8 cellular contexts compared by ENCODE assay signal in the genomic region with DNA sequence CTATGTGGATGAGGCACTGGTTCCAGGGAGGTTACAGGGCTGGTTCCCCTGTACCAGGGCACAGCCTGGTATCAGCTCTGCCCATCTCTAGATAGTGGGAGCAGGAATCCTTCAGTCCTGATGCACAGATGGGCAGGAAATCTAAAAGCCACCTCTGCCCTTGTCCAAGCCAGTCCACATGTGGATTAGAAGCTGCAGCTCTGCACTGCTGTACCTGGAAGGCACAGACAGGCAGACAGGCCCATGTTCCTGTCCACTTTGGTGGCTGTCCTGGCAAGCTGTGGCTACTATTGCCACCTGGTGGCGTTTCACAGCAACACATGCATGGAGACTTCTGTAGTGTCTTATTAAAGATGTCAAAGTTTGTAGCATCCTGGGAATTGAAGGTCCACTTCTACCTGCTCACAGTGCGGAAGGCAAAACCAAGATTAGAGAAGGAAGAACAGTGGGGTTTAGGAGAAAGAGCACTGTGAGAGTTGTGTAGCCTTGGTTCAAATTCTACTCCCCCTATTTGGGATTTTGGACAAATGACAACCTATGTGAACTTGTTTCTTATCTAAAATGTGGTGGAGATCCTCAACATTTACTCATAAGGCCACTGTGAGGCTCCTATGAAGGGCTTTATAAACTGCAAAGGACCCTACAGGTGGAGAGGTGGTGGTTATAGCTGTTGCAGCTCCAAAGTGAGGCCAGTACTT. TPM values are rescaled to one million over a fixed set of nuclear protein-coding genes. Genes with fewer than 3 reads are reported as not detected.
DNase-seq lines count a peak whose midpoint lies in the region; ATAC-seq and TF ChIP-seq lines count a peak whose summit lies in the region.

No MANE protein-coding gene starts in this region.

- H3K9me3 Mint-ChIP-seq in activated T-cell treated with anti-CD3 and anti-CD28 coated beads, Interleukin-2, amount 50 U/mL, for 4 hours: no peaks in the 10 kb centered on the region
- H3K9me3 Mint-ChIP-seq in neural progenitor cell: peaks cover 2% of the 10 kb centered on the region

- no peaks in the 10 kb centered on the region for H3K4me1 Mint-ChIP-seq in activated T-cell treated with anti-CD3 and anti-CD28 coated beads, Interleukin-2, amount 50 U/mL, for 4 hours (ENCODE audit: low read depth)
- peaks cover 29% of the 10 kb centered on the region for H3K4me1 Mint-ChIP-seq in neural progenitor cell

- H4K20me1 ChIP-seq in neural progenitor cell (ENCODE audit: low read depth): no peaks in the 10 kb centered on the region

- no peaks in the 10 kb centered on the region for H3K79me2 ChIP-seq in neural progenitor cell (ENCODE audit: low read depth)

- H3K27me3 ChIP-seq in BE2C: no peaks in the 10 kb centered on the region
- no peaks in the 10 kb centered on the region for H3K27me3 ChIP-seq in neural progenitor cell

- H3K4me3 ChIP-seq in BE2C (ENCODE audit: low read depth, low read length) (no peak overlapping the region), fibroblast of pulmonary artery (replicated peaks; ENCODE audit: low read depth, low read length) (no peak overlapping the region), neural progenitor cell (no peak overlapping the region)

- ATAC-seq in activated T-cell treated with anti-CD3 and anti-CD28 coated beads, Interleukin-2, amount 50 U/mL, for 4 hours: peak; percentile 66 to 71

- no peaks in the 10 kb centered on the region for H3K36me3 Mint-ChIP-seq in activated T-cell treated with anti-CD3 and anti-CD28 coated beads, Interleukin-2, amount 50 U/mL, for 4 hours (ENCODE audit: insufficient read depth)
- H3K36me3 Mint-ChIP-seq in neural progenitor cell: peaks cover 7% of the 10 kb centered on the region

- H3K4me3 Mint-ChIP-seq in activated T-cell treated with anti-CD3 and anti-CD28 coated beads, Interleukin-2, amount 50 U/mL, for 4 hours: no peak overlapping the region
- H3K4me3 Mint-ChIP-seq in neural progenitor cell: no peak overlapping the region

- no peak overlapping the region for H3K27ac ChIP-seq in neural progenitor cell

- H3K36me3 ChIP-seq in BE2C: no peaks in the 10 kb centered on the region
- H3K36me3 ChIP-seq in neural progenitor cell: no peaks in the 10 kb centered on the region

- peak; percentile 70 for DNase-seq in BE2C
- DNase-seq in GM19238 (ENCODE audit: insufficient read length, low spot score): peak; percentile 19
- DNase-seq in HT-29 (ENCODE audit: low spot score): peak; percentile 89
- DNase-seq in OCI-M1 (lab: John Stamatoyannopoulos, UW): peak; percentile 72
- peak; percentile 53 for DNase-seq in activated T-cell treated with anti-CD3 and anti-CD28 coated beads, Interleukin-2, amount 50 U/mL, for 4 hours
- peak; percentile 86 for DNase-seq in fibroblast of pulmonary artery (ENCODE audit: low read depth)
- peak; percentile 83 for DNase-seq in neural progenitor cell (ENCODE audit: low spot score)
- peak; percentile 94 for DNase-seq in superior temporal gyrus (ENCODE audit: extremely low spot score)

- peak; percentile 78 for TF ChIP-seq CTCF in BE2C (IDR thresholded peaks at IDR 0.05; ENCODE audit: low read depth, low read length)
- peak; percentile 85 for TF ChIP-seq CTCF in fibroblast of pulmonary artery (IDR thresholded peaks at IDR 0.05; ENCODE audit: low read length, missing control alignments)
- TF ChIP-seq CTCF in neural progenitor cell (IDR thresholded peaks at IDR 0.05): peak; percentile 91

- H3K9me3 ChIP-seq in BE2C (no peaks in the 10 kb centered on the region), neural progenitor cell (ENCODE audit: low read depth) (no peaks in the 10 kb centered on the region)

- H3K27ac Mint-ChIP-seq in neural progenitor cell: no peak overlapping the region

- no peak overlapping the region for H3K4me2 ChIP-seq in neural progenitor cell

- no peak overlapping the region for H3K9ac ChIP-seq in neural progenitor cell

- no peaks in the 10 kb centered on the region for H3K27me3 Mint-ChIP-seq in activated T-cell treated with anti-CD3 and anti-CD28 coated beads, Interleukin-2, amount 50 U/mL, for 4 hours (ENCODE audit: low read depth)
- no peaks in the 10 kb centered on the region for H3K27me3 Mint-ChIP-seq in neural progenitor cell (ENCODE audit: insufficient read depth, low read depth)

- no peak overlapping the region for H2AFZ ChIP-seq in neural progenitor cell (replicated peaks)

- H3K4me1 ChIP-seq in BE2C: no peaks in the 10 kb centered on the region; the same call in none of the 2 replicates
- peaks cover 16% of the 10 kb centered on the region for H3K4me1 ChIP-seq in neural progenitor cell

- peaks cover 8% of the 10 kb centered on the region for H3F3A ChIP-seq in neural progenitor cell (ENCODE audit: low read depth)

RNA-seq across cellular contexts. Expression of gene NAV2, which starts 30.1 kb away (rescaled TPM):
- polyA plus RNA-seq in BE2C (2012; ENCODE audit: insufficient read depth, insufficient read length, low read depth): 1.6 TPM
- total RNA-seq in HT-29 (2014; rRNA removed; shearing (Covaris generic)): 0.05 TPM in 2 replicates
- total RNA-seq in activated T-cell treated with anti-CD3 and anti-CD28 coated beads, Interleukin-2, amount 50 U/mL, for 4 hours: under 1 TPM; 0.08 to 0.60 (median 0.35) TPM
- 9.6 and 18.1 TPM in 2 replicates for total RNA-seq in neural progenitor cell (ENCODE audit: low replicate concordance)

Comparison
In these comparisons a context has a peak if more than half of its experiments do, and no peak if none do; other contexts are left out.
1. DNase-seq: peak in every context shown above with its lines; median percentile 94 in superior temporal gyrus; 89 in HT-29; 86 in fibroblast of pulmonary artery; 83 in neural progenitor cell; 72 in OCI-M1; 70 in BE2C; 53 in activated T-cell treated with anti-CD3 and anti-CD28 coated beads, Interleukin-2, amount 50 U/mL, for 4 hours; 19 in GM19238.